Comparison of ENCODE assay signal across 10 cellular contexts in the genomic region with DNA sequence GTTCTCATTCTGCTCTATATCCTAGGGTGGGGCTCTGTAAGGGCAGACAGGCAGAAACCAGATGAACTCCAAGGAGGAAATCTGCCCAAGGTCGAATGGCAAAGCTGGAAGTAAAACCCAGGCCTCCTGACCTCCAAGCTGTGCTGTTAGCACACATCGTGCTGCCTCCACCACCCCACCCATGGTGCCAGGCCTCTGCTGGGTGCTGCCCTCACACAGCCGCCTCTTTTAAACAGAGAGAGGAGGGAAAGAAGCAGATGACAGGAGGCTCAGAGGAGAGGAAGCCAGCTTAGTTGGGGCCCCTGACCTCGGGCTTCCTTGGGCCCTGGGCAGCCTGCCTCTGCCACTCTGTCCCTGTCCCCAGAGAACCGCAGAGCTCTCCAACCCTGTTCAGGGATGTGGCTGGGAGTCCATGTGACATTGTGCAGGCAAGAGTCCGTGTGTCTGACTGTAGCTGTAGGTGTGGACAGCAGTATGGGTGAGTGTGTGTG. TPM values are rescaled to one million over a fixed set of nuclear protein-coding genes. Genes with fewer than 3 reads are reported as not detected.
DNase-seq lines count a peak whose midpoint lies in the region; ATAC-seq and TF ChIP-seq lines count a peak whose summit lies in the region.
"Had no signal": no experiment of that assay in that cellular context is flagged by ENCODE, and none has a peak within 500 bp of the region (broad histone marks: within the 10 kb centered on the region; RNA-seq: fewer than 3 reads in every experiment).

No MANE protein-coding gene starts in this region.

- H2AFZ ChIP-seq in PC-9 = no peak overlapping the region

- no peak for DNase-seq in PC-9
- DNase-seq in coronary artery (ENCODE audit: low spot score) = no peak
- DNase-seq in lower lobe of right lung = peak; percentile 60
- no peak for DNase-seq in occipital lobe (lab: John Stamatoyannopoulos, UW)
- DNase-seq in activated CD4-positive, CD25-positive, alpha-beta regulatory T cell (lab: John Stamatoyannopoulos, UW) = no peak
- no peak for DNase-seq in activated CD4-positive, CD25-positive, alpha-beta regulatory T cell treated with anti-CD3 and anti-CD28 coated beads, Interleukin-2, amount 50 U/mL, for 72 hours
- DNase-seq: activated CD8-positive, alpha-beta T cell treated with anti-CD3 and anti-CD28 coated beads for 36 hours had no signal

- POLR2A ChIA-PET in PC-9 (lab: Charles Lee; ENCODE audit: unreplicated experiment) = no interaction called here

- TSS peak; percentile 20 for BruUV-seq in PC-9 (replicated peaks; lab: Mats Ljungman, UMichigan)

- no peak overlapping the region for H3K4me2 ChIP-seq in PC-9

- H3F3A ChIP-seq in PC-9 (ENCODE audit: insufficient read depth, low read depth) = peaks cover 9% of the 10 kb centered on the region; the same call in 1 of the 2 replicates

- peaks cover 9% of the 10 kb centered on the region for H3K4me1 ChIP-seq in PC-9 (replicated peaks; ENCODE audit: insufficient read depth)
- H3K4me1 ChIP-seq in lower lobe of right lung = peaks cover 34% of the 10 kb centered on the region
- H3K4me1 ChIP-seq in subcutaneous abdominal adipose tissue (ENCODE audit: control insufficient read depth in 5 of 5, insufficient read depth in 5 of 5, low read length in 5 of 5) = peaks cover 6 to 45% (median 38%) of the 10 kb centered on the region in 5 donors
- H3K4me1 ChIP-seq: foreskin keratinocyte had no signal

- peak overlapping the region in 3 of 5 donors; percentile 1 to 67 (median 59) for H3K9ac ChIP-seq in subcutaneous abdominal adipose tissue (ENCODE audit: low read length in 5 of 5)

- intact Hi-C loops in PC-9 (cut with micrococcal nuclease; ENCODE audit: unreplicated experiment) (no loop called here), lower lobe of right lung (cut with DNase I) (no loop called here)

- H3K9me2 ChIP-seq in PC-9 (ENCODE audit: insufficient read depth) = no peaks in the 10 kb centered on the region

- H4K20me1 ChIP-seq in PC-9 (ENCODE audit: insufficient read depth) = no peaks in the 10 kb centered on the region

- H3K27ac ChIP-seq in PC-9 (no peak overlapping the region), coronary artery (peak overlapping the region; percentile 91 to 98), lower lobe of right lung (peak overlapping the region; percentile 85), subcutaneous abdominal adipose tissue (ENCODE audit: low read depth, low read length) (peak overlapping the region; percentile 74)
- H3K27ac ChIP-seq: foreskin keratinocyte had no signal

- CTCF ChIA-PET in PC-9 (lab: Charles Lee) = no interaction called here

- no peaks in the 10 kb centered on the region for H3K79me2 ChIP-seq in PC-9 (ENCODE audit: low read depth)

- no peak for TF ChIP-seq CTCF in PC-9 (conservative IDR thresholded peaks at IDR 0.05)
- no peak for TF ChIP-seq CTCF in coronary artery (IDR thresholded peaks at IDR 0.05)
- TF ChIP-seq CTCF in lower lobe of right lung (IDR thresholded peaks at IDR 0.05) = no peak

- H3K4me3 ChIP-seq in PC-9 (no peak overlapping the region), coronary artery (peak overlapping the region; percentile 77), lower lobe of right lung (peak overlapping the region; percentile 81), subcutaneous abdominal adipose tissue (ENCODE audit: low read depth in 1 of 5, low read length in 5 of 5) (peak overlapping the region; percentile 63 to 83 (median 76))

- H3K9me3 ChIP-seq in PC-9 (ENCODE audit: insufficient read depth, low read depth) (no peaks in the 10 kb centered on the region), lower lobe of right lung (no peaks in the 10 kb centered on the region), subcutaneous abdominal adipose tissue (ENCODE audit: control insufficient read depth in 5 of 5, low read length in 5 of 5) (no peaks in the 10 kb centered on the region)

- H3K36me3 ChIP-seq in PC-9 (ENCODE audit: low read depth) (no peaks in the 10 kb centered on the region), lower lobe of right lung (peaks cover 6% of the 10 kb centered on the region), subcutaneous abdominal adipose tissue (ENCODE audit: control insufficient read depth in 5 of 5, insufficient read depth in 5 of 5, low read length in 5 of 5) (peaks cover 0 to 2% (median 0%) of the 10 kb centered on the region in 5 donors)

- H3K27me3 ChIP-seq in PC-9 (ENCODE audit: insufficient read depth, low read depth) (no peaks in the 10 kb centered on the region), lower lobe of right lung (ENCODE audit: low read depth) (no peaks in the 10 kb centered on the region), subcutaneous abdominal adipose tissue (ENCODE audit: control insufficient read depth in 5 of 5, insufficient read depth in 4 of 5, low read length in 5 of 5) (no peaks in the 10 kb centered on the region)
- H3K27me3 ChIP-seq: foreskin keratinocyte had no signal

- ATAC-seq in lower lobe of right lung (peak; percentile 28 to 50), GM18858 (IDR thresholded peaks at IDR 0.05; ENCODE audit: unreplicated experiment) (no peak)
- ATAC-seq: activated CD8-positive, alpha-beta T cell treated with anti-CD3 and anti-CD28 coated beads for 36 hours; foreskin keratinocyte had no signal

RNA-seq across cellular contexts. Expression of a gene that starts 1.1 kb away (rescaled TPM):
- 2.1 and 2.8 TPM in 2 replicates for total RNA-seq in PC-9 (2021)
- total RNA-seq in lower lobe of right lung = 14.5 TPM
- 4.1 TPM for total RNA-seq in occipital lobe
- total RNA-seq: activated CD8-positive, alpha-beta T cell treated with anti-CD3 and anti-CD28 coated beads for 36 hours had no signal

RNA-seq across cellular contexts. Expression of a gene that starts 50.5 kb away (rescaled TPM):
- total RNA-seq in PC-9 (2021) (185 and 206 TPM in 2 replicates), lower lobe of right lung (155 TPM), occipital lobe (212 TPM)

RNA-seq across cellular contexts. Expression of a gene that starts 51.1 kb away (rescaled TPM):
- total RNA-seq in PC-9 (2021) (36.0 and 42.7 TPM in 2 replicates), lower lobe of right lung (55.9 TPM), occipital lobe (21.7 TPM)
